Comparison of ENCODE assay signal across 17 cellular contexts in the genomic region with DNA sequence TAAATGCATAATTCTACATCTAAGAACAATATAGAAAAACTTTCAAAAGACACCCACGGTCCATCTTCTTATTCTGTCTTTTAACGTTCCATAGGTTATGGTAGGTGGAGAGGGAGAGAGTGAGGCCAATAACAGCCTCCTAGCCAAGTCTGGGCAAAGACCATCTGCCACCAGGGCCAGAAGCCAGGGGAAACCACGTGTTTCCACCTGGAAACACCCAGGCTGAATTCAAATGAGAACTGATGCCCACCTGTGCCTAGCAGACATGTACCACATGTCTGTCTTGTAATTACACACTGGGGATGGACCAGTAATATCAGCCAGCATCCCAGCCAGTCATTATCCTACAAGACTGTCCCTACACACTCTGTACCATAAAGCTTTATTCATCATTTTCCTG.
"Had no signal": no experiment of that assay in that cellular context is flagged by ENCODE, and none has a peak within 500 bp of the region (broad histone marks: within the 10 kb centered on the region; RNA-seq: fewer than 3 reads in every experiment).

No MANE protein-coding gene starts in this region.

- H3K27me3 ChIP-seq: SJSA1 had no signal

- H3K36me3 ChIP-seq: SJSA1 had no signal

- H3K27ac ChIP-seq: SJSA1, SK-N-MC had no signal

- H3K4me3 ChIP-seq: SJSA1, SK-N-MC had no signal

- H3K4me1 ChIP-seq: SJSA1 had no signal

- DNase-seq: KBM-7, MV-4-11, NCI-H1048, NCI-H1105 treated with DMSO at 0.1 percent for 48 hours, NCI-H1417 treated with DMSO at 0.1 percent for 48 hours, NCI-H146, NCI-H187 treated with DMSO at 0.1 percent for 48 hours, NCI-H2029 treated with DMSO at 0.1 percent for 48 hours, NCI-H226, NCI-H510A, NCI-H526 treated with DMSO at 0.1 percent for 48 hours, NCI-H774, Right ventricle myocardium superior, RPMI8226, SIG-M5 had no signal
